Comparison of ENCODE assay signal across 11 cellular contexts in the genomic region with DNA sequence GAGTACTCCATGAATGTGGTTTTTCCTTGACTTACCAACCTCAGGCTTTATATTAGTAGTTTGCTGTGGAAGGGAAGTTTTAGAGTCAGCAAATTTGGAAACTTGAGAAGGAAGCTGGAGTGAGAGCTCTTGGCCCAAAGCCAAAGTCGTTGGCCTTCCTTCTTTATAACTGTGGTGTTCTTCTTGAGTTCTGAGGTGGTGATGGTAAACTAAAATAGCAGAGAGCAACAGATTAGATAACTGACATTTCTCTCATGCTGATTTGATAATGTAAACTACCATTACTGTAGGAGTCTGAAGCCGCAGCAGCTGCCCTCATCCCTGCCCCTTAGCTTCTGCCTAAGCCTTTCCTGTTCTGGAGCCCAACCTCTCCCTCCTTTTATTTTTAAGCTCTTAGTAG.
DNase-seq lines count a peak whose midpoint lies in the region; ATAC-seq and TF ChIP-seq lines count a peak whose summit lies in the region.
"Had no signal": no experiment of that assay in that cellular context is flagged by ENCODE, and none has a peak within 500 bp of the region (broad histone marks: within the 10 kb centered on the region; RNA-seq: fewer than 3 reads in every experiment).

No MANE protein-coding gene starts in this region.

- H3K4me3 Mint-ChIP-seq in activated naive CD4-positive, alpha-beta T cell treated with anti-CD3 and anti-CD28 coated beads for 36 hours: no peak overlapping the region
- H3K4me3 Mint-ChIP-seq: naive B cell had no signal

- H3K4me1 ChIP-seq in ascending aorta: peaks cover 0 to 5% of the 10 kb centered on the region in 2 donors
- H3K4me1 ChIP-seq: vagina had no signal

- H3K27ac ChIP-seq in ascending aorta: peak overlapping the region; percentile 11 to 51
- H3K27ac ChIP-seq: vagina had no signal

- no peaks in the 10 kb centered on the region for H3K27me3 Mint-ChIP-seq in activated naive CD4-positive, alpha-beta T cell treated with anti-CD3 and anti-CD28 coated beads for 36 hours (ENCODE audit: low read depth)
- H3K27me3 Mint-ChIP-seq: naive B cell had no signal

- H3K36me3 Mint-ChIP-seq in activated naive CD4-positive, alpha-beta T cell treated with anti-CD3 and anti-CD28 coated beads for 36 hours (ENCODE audit: low read depth): no peaks in the 10 kb centered on the region
- H3K36me3 Mint-ChIP-seq: naive B cell had no signal

- no peaks in the 10 kb centered on the region for H3K27me3 ChIP-seq in ascending aorta
- H3K27me3 ChIP-seq: vagina had no signal

- no peak overlapping the region for H3K4me3 ChIP-seq in ascending aorta
- H3K4me3 ChIP-seq: vagina had no signal

- H3K4me1 Mint-ChIP-seq in activated naive CD4-positive, alpha-beta T cell treated with anti-CD3 and anti-CD28 coated beads for 36 hours (ENCODE audit: low read depth): no peaks in the 10 kb centered on the region
- H3K4me1 Mint-ChIP-seq: naive B cell had no signal

- no peaks in the 10 kb centered on the region for H3K36me3 ChIP-seq in ascending aorta
- H3K36me3 ChIP-seq: vagina had no signal

- DNase-seq in NCI-H2171 treated with DMSO at 0.1 percent for 48 hours (lab: John Stamatoyannopoulos, UW): peak; percentile 19
- no peak for DNase-seq in NCI-H2171 (lab: John Stamatoyannopoulos, UW)
- peak in 1 of 2 donors; percentile 70 for DNase-seq in ascending aorta (ENCODE audit: low spot score in 2 of 2)
- DNase-seq in iris pigment epithelial cell (ENCODE audit: low read depth): peak; percentile 69
- DNase-seq in superior temporal gyrus (ENCODE audit: extremely low spot score): peak; percentile 53
- no peak for DNase-seq in SIG-M5 treated with dmso at 0.1 percent for 504 hours (lab: John Stamatoyannopoulos, UW; ENCODE audit: unreplicated experiment)
- DNase-seq in activated naive CD4-positive, alpha-beta T cell treated with anti-CD3 and anti-CD28 coated beads for 36 hours: no peak
- DNase-seq: naive B cell, SIG-M5 had no signal

- no peaks in the 10 kb centered on the region for H3K9me3 Mint-ChIP-seq in activated naive CD4-positive, alpha-beta T cell treated with anti-CD3 and anti-CD28 coated beads for 36 hours
- H3K9me3 Mint-ChIP-seq: naive B cell had no signal

- no peaks in the 10 kb centered on the region for H3K9me3 ChIP-seq in ascending aorta
- H3K9me3 ChIP-seq: vagina had no signal

- H3K27ac Mint-ChIP-seq in activated naive CD4-positive, alpha-beta T cell treated with anti-CD3 and anti-CD28 coated beads for 36 hours: no peak overlapping the region

- CTCF ChIA-PET in activated naive CD4-positive, alpha-beta T cell treated with anti-CD3 and anti-CD28 coated beads for 36 hours (lab: Charles Lee): interaction anchor here (0.9 to 8.3 kb wide), 7 partner anchors 13 to 232 kb away, joined by 3 to 131 read pairs (median 3); a partner anchor contains a TSS

- no peak for ATAC-seq in HG03457 (IDR thresholded peaks at IDR 0.05; ENCODE audit: unreplicated experiment)

- no peak for TF ChIP-seq CTCF in ascending aorta (IDR thresholded peaks at IDR 0.05)

- intact Hi-C loops in ascending aorta (cut with DNase I): loop anchor here (5.0 kb wide), 2 partner anchors 83 to 147 kb away; no protein-coding TSS in a partner anchor
- intact Hi-C loops in activated naive CD4-positive, alpha-beta T cell treated with anti-CD3 and anti-CD28 coated beads for 36 hours (cut with micrococcal nuclease): loop anchor here (10.0 kb wide), 1 partner anchor 331 kb away; a partner anchor contains a TSS

Comparison
In these comparisons a context has a peak if more than half of its experiments do, and no peak if none do; other contexts are left out.
1. DNase-seq: peak in NCI-H2171 treated with DMSO at 0.1 percent for 48 hours (single experiment), iris pigment epithelial cell (single experiment) and superior temporal gyrus (single experiment); none in NCI-H2171 (single experiment), SIG-M5 treated with dmso at 0.1 percent for 504 hours (single experiment) and activated naive CD4-positive, alpha-beta T cell treated with anti-CD3 and anti-CD28 coated beads for 36 hours (single experiment).